In genomic region chrX:129823115-129823514, GRCh38 we compare ENCODE assay signal across 8 cellular contexts. TPM values are rescaled to one million over a fixed set of nuclear protein-coding genes. Genes with fewer than 3 reads are reported as not detected.
DNase-seq lines count a peak whose midpoint lies in the region; ATAC-seq and TF ChIP-seq lines count a peak whose summit lies in the region.

No MANE protein-coding gene starts in this region.

- H3K4me2 ChIP-seq in SU-DHL-6 (ENCODE audit: low read depth, low read length, poor library complexity, severe bottlenecking) = no peak overlapping the region

- no peak for TF ChIP-seq POLR2A in breast epithelium (IDR thresholded peaks at IDR 0.05)

- H3K79me2 ChIP-seq in SU-DHL-6 (ENCODE audit: insufficient read depth, low read length) = no peaks in the 10 kb centered on the region

- H4K20me1 ChIP-seq in SU-DHL-6 (ENCODE audit: low read depth, low read length) = no peaks in the 10 kb centered on the region

- H3K27me3 ChIP-seq in cardiac muscle cell (no peaks in the 10 kb centered on the region), SU-DHL-6 (ENCODE audit: low read length) (no peaks in the 10 kb centered on the region), breast epithelium (peaks cover 0 to 5% of the 10 kb centered on the region in 2 donors)

- H3K9me3 ChIP-seq in cardiac muscle cell (ENCODE audit: low read depth) = no peaks in the 10 kb centered on the region
- no peaks in the 10 kb centered on the region for H3K9me3 ChIP-seq in SU-DHL-6 (ENCODE audit: insufficient read depth, low read length)
- H3K9me3 ChIP-seq in breast epithelium = no peaks in the 10 kb centered on the region
- H3K9me3 ChIP-seq in mucosa of descending colon = no peaks in the 10 kb centered on the region

- H3K27ac ChIP-seq in cardiac muscle cell (no peak overlapping the region), SU-DHL-6 (ENCODE audit: low read depth, low read length) (no peak overlapping the region), breast epithelium (no peak overlapping the region)

- H3K36me3 ChIP-seq in cardiac muscle cell (no peaks in the 10 kb centered on the region), SU-DHL-6 (ENCODE audit: low read length) (peaks cover 3% of the 10 kb centered on the region; the same call in 1 of the 2 replicates), breast epithelium (no peaks in the 10 kb centered on the region), mucosa of descending colon (ENCODE audit: low read depth) (no peaks in the 10 kb centered on the region)

- DNase-seq in cardiac muscle cell (ENCODE audit: low read depth in 1 of 2, low spot score in 1 of 2) = peak; percentile 28 to 65
- no peak for DNase-seq in left cardiac atrium
- peak; percentile 5 for DNase-seq in HK-2 (ENCODE audit: unreplicated experiment)
- no peak for DNase-seq in breast epithelium (ENCODE audit: low spot score in 2 of 2)
- peak in 1 of 3 donors; percentile 53 for DNase-seq in mucosa of descending colon
- DNase-seq in middle frontal gyrus (ENCODE audit: extremely low spot score, low spot score) = no peak
- no peak for DNase-seq in cerebellar nuclear complex (lab: John Stamatoyannopoulos, UW)

- no peak overlapping the region for H3K4me3 ChIP-seq in cardiac muscle cell
- no peak overlapping the region for H3K4me3 ChIP-seq in SU-DHL-6 (ENCODE audit: insufficient read depth, low read length, poor library complexity, severe bottlenecking)
- no peak overlapping the region for H3K4me3 ChIP-seq in breast epithelium
- H3K4me3 ChIP-seq in mucosa of descending colon = no peak overlapping the region

- H3K4me1 ChIP-seq in cardiac muscle cell (ENCODE audit: low read depth) (no peaks in the 10 kb centered on the region), breast epithelium (no peaks in the 10 kb centered on the region), mucosa of descending colon (ENCODE audit: low read depth) (no peaks in the 10 kb centered on the region)

- H3K9me2 ChIP-seq in SU-DHL-6 (replicated peaks; ENCODE audit: insufficient read depth, low read length) = no peaks in the 10 kb centered on the region

- TF ChIP-seq CTCF in cardiac muscle cell (IDR thresholded peaks at IDR 0.05; ENCODE audit: low read depth, low read length) (peak; percentile 62), SU-DHL-6 (IDR thresholded peaks at IDR 0.05; ENCODE audit: insufficient read depth, low read length, poor library complexity, severe bottlenecking) (peak; percentile 34), breast epithelium (IDR thresholded peaks at IDR 0.05) (peak in 2 of 3 donors; percentile 36), mucosa of descending colon (IDR thresholded peaks at IDR 0.05) (peak; percentile 11)

- intact Hi-C loops in left cardiac atrium (cut with DNase I) (no loop called here), breast epithelium (cut with DNase I; ENCODE audit: low total_unique reads) (no loop called here), mucosa of descending colon (cut with DNase I, micrococcal nuclease) (no loop called here)

- 0 out of 2 replicates have a peak, but pooled peaks cover 5% of the 10 kb centered on the region for H3F3A ChIP-seq in SU-DHL-6 (ENCODE audit: insufficient read depth)

- ATAC-seq in left cardiac atrium = no peak
- ATAC-seq in mucosa of descending colon = peak; percentile 70

- no peak overlapping the region for H3K9ac ChIP-seq in SU-DHL-6 (ENCODE audit: low read length)

- no peak overlapping the region for H2AFZ ChIP-seq in SU-DHL-6 (ENCODE audit: low read depth, low read length, severe bottlenecking)

RNA-seq across cellular contexts. Expression of gene ZDHHC9, which starts 20.6 kb away (rescaled TPM):
- total RNA-seq in cardiac muscle cell (9.9 and 12.9 TPM in 2 replicates), left cardiac atrium (10 to 100 TPM; 14.4 to 22.1 TPM), breast epithelium (10 to 100 TPM; 21.8 to 36.2 (median 34.4) TPM), mucosa of descending colon (10 to 100 TPM; 23.1 to 41.2 (median 33.6) TPM)
- polyA plus RNA-seq in cardiac muscle cell = 15.5 and 15.6 TPM in 2 replicates

RNA-seq across cellular contexts. Expression of gene SASH3, which starts 43.4 kb away (rescaled TPM):
- not detected in 2 replicates for total RNA-seq in cardiac muscle cell
- polyA plus RNA-seq in cardiac muscle cell = 0.13 and 0.21 TPM in 2 replicates
- 1 to 10 TPM; 5.8 to 9.2 TPM for total RNA-seq in left cardiac atrium
- 10 to 100 TPM in 1 of 3 donors, 1 to 10 TPM in 2; 6.6 to 18.7 (median 10.0) TPM for total RNA-seq in breast epithelium
- 10 to 100 TPM in 1 of 3 donors, 1 to 10 TPM in 2; 6.1 to 10.1 (median 7.2) TPM for total RNA-seq in mucosa of descending colon

Comparison
In these comparisons a context has a peak if more than half of its experiments do, and no peak if none do; other contexts are left out.
1. DNase-seq: peak in cardiac muscle cell (2 of 2) and HK-2 (single experiment); none in left cardiac atrium (single experiment), breast epithelium (0 of 2), middle frontal gyrus (single experiment) and cerebellar nuclear complex (0 of 2).
2. CTCF ChIP-seq: peak in every context shown above with its lines; median percentile 62 in cardiac muscle cell; 36 in breast epithelium; 34 in SU-DHL-6; 11 in mucosa of descending colon.